ENCODE assay signal across 23 cellular contexts in genomic region chr19:1654178-1654792, GRCh38. TPM values are rescaled to one million over a fixed set of nuclear protein-coding genes. Genes with fewer than 3 reads are reported as not detected.
DNase-seq lines count a peak whose midpoint lies in the region; ATAC-seq, FAIRE-seq and TF ChIP-seq lines count a peak whose summit lies in the region.
"Had no signal": no experiment of that assay in that cellular context is flagged by ENCODE, and none has a peak within 500 bp of the region (broad histone marks: within the 10 kb centered on the region; RNA-seq: fewer than 3 reads in every experiment).

No MANE protein-coding gene starts in this region.

- no peaks in the 10 kb centered on the region for H3K27me3 ChIP-seq in H9 (ENCODE audit: insufficient read depth, low read length)
- no peaks in the 10 kb centered on the region for H3K27me3 ChIP-seq in astrocyte (ENCODE audit: insufficient read depth, low read length)
- peaks cover 0 to 20% (median 0%) of the 10 kb centered on the region in 3 experiments for H3K27me3 ChIP-seq in neuronal stem cell (ENCODE audit: control insufficient read depth in 3 of 3, insufficient read depth in 3 of 3, low read depth in 1 of 3, low read length in 3 of 3)
- H3K27me3 ChIP-seq: gastrocnemius medialis, right atrium auricular region, upper lobe of left lung had no signal

- H3K14ac ChIP-seq in H9 (ENCODE audit: insufficient read depth, low read length) (no peak overlapping the region), neuronal stem cell (ENCODE audit: low read length) (no peak overlapping the region)

- H3K4me1 ChIP-seq in H9 (ENCODE audit: insufficient read depth, low read length): no peaks in the 10 kb centered on the region
- peaks cover 3% of the 10 kb centered on the region for H3K4me1 ChIP-seq in astrocyte (ENCODE audit: insufficient read depth, low read length)
- peaks cover 4 to 7% of the 10 kb centered on the region in 2 donors for H3K4me1 ChIP-seq in neuronal stem cell (ENCODE audit: control insufficient read depth in 2 of 2, insufficient read depth in 1 of 2, low read depth in 1 of 2, low read length in 2 of 2)
- H3K4me1 ChIP-seq: HAP-1 had no signal

- H3K36me3 Mint-ChIP-seq in H9 (ENCODE audit: insufficient read depth in 1 of 3, low read depth in 3 of 3): peaks cover 8 to 17% (median 9%) of the 10 kb centered on the region in 3 experiments
- H3K36me3 Mint-ChIP-seq in astrocyte (ENCODE audit: low read depth, unreplicated experiment): no peaks in the 10 kb centered on the region
- H3K36me3 Mint-ChIP-seq: activated naive CD8-positive, alpha-beta T cell had no signal

- H3K27me3 Mint-ChIP-seq in H9 (ENCODE audit: low read depth) (peaks cover 18% of the 10 kb centered on the region), astrocyte (ENCODE audit: low read depth, unreplicated experiment) (peaks cover 14% of the 10 kb centered on the region)
- H3K27me3 Mint-ChIP-seq: activated naive CD8-positive, alpha-beta T cell had no signal

- WGBS in H9 (ENCODE audit: extremely low coverage, insufficient read length, low lambda C conversion rate): no CpG with 5 or more reads among the region's 18 CpGs
- WGBS in neuronal stem cell (ENCODE audit: extremely low coverage in 2 of 2, insufficient read length in 2 of 2, insufficient replicate concordance in 1 of 2), 2 donors: no CpG with 5 or more reads among the region's 18 CpGs

- no peak overlapping the region for H2BK20ac ChIP-seq in H9 (ENCODE audit: low read depth, low read length, poor library complexity, severe bottlenecking)

- no peak overlapping the region for H3K18ac ChIP-seq in H9 (ENCODE audit: insufficient read length, low read depth, low read length)
- peak overlapping the region; percentile 48 for H3K18ac ChIP-seq in neuronal stem cell (ENCODE audit: low read length)

- no peak overlapping the region for H4K5ac ChIP-seq in H9 (ENCODE audit: insufficient read length, low read depth, low read length)

- H3K36me3 ChIP-seq in astrocyte (ENCODE audit: insufficient read depth, low read length): no peaks in the 10 kb centered on the region
- peaks cover 7 to 11% of the 10 kb centered on the region in 2 donors for H3K36me3 ChIP-seq in neuronal stem cell (replicated peaks in 1 of 2; ENCODE audit: control insufficient read depth in 2 of 2, insufficient read depth in 2 of 2, low read length in 2 of 2)
- H3K36me3 ChIP-seq: gastrocnemius medialis, right atrium auricular region had no signal

- no peak overlapping the region for H3K4ac ChIP-seq in H9 (ENCODE audit: low read depth, low read length)
- no peak overlapping the region for H3K4ac ChIP-seq in neuronal stem cell (ENCODE audit: low read length)

- H3K4me2 ChIP-seq in H9 (ENCODE audit: insufficient read depth, insufficient read length, low read length): no peak overlapping the region
- no peak overlapping the region for H3K4me2 ChIP-seq in astrocyte (ENCODE audit: low read length)
- no peak overlapping the region for H3K4me2 ChIP-seq in neuronal stem cell (ENCODE audit: insufficient read depth, low read length, poor library complexity, severe bottlenecking)

- no peak for ATAC-seq in GM18870 (IDR thresholded peaks at IDR 0.05; ENCODE audit: unreplicated experiment)
- ATAC-seq: gastrocnemius medialis, left colon had no signal

- peaks cover 0 to 2% of the 10 kb centered on the region in 2 experiments; a peak in 2 of 5 replicates for H3K9me3 Mint-ChIP-seq in H9
- no peaks in the 10 kb centered on the region for H3K9me3 Mint-ChIP-seq in astrocyte (ENCODE audit: unreplicated experiment)

- no peak overlapping the region for H3K23ac ChIP-seq in H9 (ENCODE audit: insufficient read length, low read depth, low read length)
- H3K23ac ChIP-seq in neuronal stem cell (ENCODE audit: low read depth, low read length, poor library complexity): peak overlapping the region; percentile 52

- no peak overlapping the region for H2BK12ac ChIP-seq in H9 (ENCODE audit: insufficient read length, low read depth, low read length)
- H2BK12ac ChIP-seq in neuronal stem cell (ENCODE audit: low read length): no peak overlapping the region

- peaks cover 13 to 31% of the 10 kb centered on the region in 2 experiments for H3K4me1 Mint-ChIP-seq in H9
- no peaks in the 10 kb centered on the region for H3K4me1 Mint-ChIP-seq in astrocyte (ENCODE audit: low read depth, unreplicated experiment)

- no peak overlapping the region for H2BK120ac ChIP-seq in H9 (ENCODE audit: low read depth, low read length, poor library complexity, severe bottlenecking)
- no peak overlapping the region for H2BK120ac ChIP-seq in neuronal stem cell (ENCODE audit: low read depth, low read length)

- TF ChIP-seq CTCF in H9 (conservative IDR thresholded peaks at IDR 0.05): no peak
- no peak for TF ChIP-seq CTCF in astrocyte (IDR thresholded peaks at IDR 0.05; ENCODE audit: insufficient read depth, low read depth, low read length)

- no peak overlapping the region for H2BK15ac ChIP-seq in H9 (ENCODE audit: low read depth, low read length)
- H2BK15ac ChIP-seq in neuronal stem cell (ENCODE audit: low read length): peak overlapping the region; percentile 89

- H4K8ac ChIP-seq in H9 (replicated peaks; ENCODE audit: insufficient read length, low read depth, low read length) (no peak overlapping the region), neuronal stem cell (ENCODE audit: low read depth, low read length) (no peak overlapping the region)

- H4K91ac ChIP-seq in H9 (ENCODE audit: insufficient read length, low read depth, low read length): no peak overlapping the region
- no peak overlapping the region for H4K91ac ChIP-seq in neuronal stem cell (ENCODE audit: low read depth, low read length, poor library complexity)

- H3K4me3 ChIP-seq in astrocyte (ENCODE audit: insufficient read depth, low read depth, low read length) (no peak overlapping the region), neuronal stem cell (ENCODE audit: low read length in 2 of 2) (no peak overlapping the region)

- H2BK5ac ChIP-seq in H9 (ENCODE audit: insufficient read length, low read length) (no peak overlapping the region), neuronal stem cell (ENCODE audit: low read length) (no peak overlapping the region)

- no peak overlapping the region for H3K9ac ChIP-seq in H9 (ENCODE audit: extremely low read depth, insufficient read length, low read length)
- no peak overlapping the region for H3K9ac ChIP-seq in astrocyte (ENCODE audit: low read length)
- H3K9ac ChIP-seq in neuronal stem cell (ENCODE audit: low read depth, low read length, poor library complexity): no peak overlapping the region

- H3K27ac ChIP-seq in H9 (ENCODE audit: insufficient read length, low read depth, low read length) (no peak overlapping the region), astrocyte (ENCODE audit: low read depth, low read length) (no peak overlapping the region), neuronal stem cell (replicated peaks; ENCODE audit: low read length) (no peak overlapping the region)

- no peak overlapping the region for H2AFZ ChIP-seq in H9 (ENCODE audit: low read length)
- no peak overlapping the region for H2AFZ ChIP-seq in astrocyte (ENCODE audit: low read depth, low read length)
- H2AFZ ChIP-seq in neuronal stem cell (ENCODE audit: low read length): no peak overlapping the region

- H4K20me1 ChIP-seq in H9 (ENCODE audit: control insufficient read depth, insufficient read depth, insufficient read length) (no peaks in the 10 kb centered on the region), astrocyte (ENCODE audit: insufficient read depth, low read length) (peaks cover 21% of the 10 kb centered on the region)

- no peak overlapping the region for H3T11ph ChIP-seq in H9 (ENCODE audit: low read length)

- H2AK5ac ChIP-seq in H9 (ENCODE audit: insufficient read length, low read length) (no peak overlapping the region), neuronal stem cell (ENCODE audit: low read depth, low read length) (peak overlapping the region; percentile 88)

- H3K4me3 Mint-ChIP-seq in H9 (peak overlapping the region; percentile 48 to 74; a peak in 4 of 5 replicates), astrocyte (ENCODE audit: unreplicated experiment) (peak overlapping the region; percentile 60)
- H3K4me3 Mint-ChIP-seq: activated naive CD8-positive, alpha-beta T cell had no signal

- peaks cover 9% of the 10 kb centered on the region for H3K23me2 ChIP-seq in H9 (ENCODE audit: insufficient read length, low read depth, low read length, poor library complexity, severe bottlenecking)

- H3K56ac ChIP-seq in H9 (ENCODE audit: insufficient read length, low read depth, low read length): no peak overlapping the region

- peak; percentile 16 for DNase-seq in activated CD8-positive, alpha-beta memory T cell treated with anti-CD3 and anti-CD28 coated beads, Interleukin-2, amount 50 U/mL, for 4 hours
- DNase-seq in activated CD8-positive, alpha-beta memory T cell treated with anti-CD3 and anti-CD28 coated beads for 24 hours: no peak
- no peak for DNase-seq in H9
- DNase-seq in astrocyte (ENCODE audit: low read depth): no peak
- no peak for DNase-seq in neuronal stem cell (ENCODE audit: low spot score)
- no peak for DNase-seq in HCEC 1CT
- DNase-seq in NCI-H2227 treated with DMSO at 0.1 percent for 48 hours (lab: John Stamatoyannopoulos, UW): no peak
- DNase-seq: dermis blood vessel endothelial cell, erythroblast, gastrocnemius medialis, Karpas-422, left colon, NCI-H1048, NCI-H526, nucleus accumbens, Right ventricle myocardium superior, stomach had no signal

- no peak for FAIRE-seq in astrocyte (lab: Jason Lieb, UNC)
- FAIRE-seq: bronchial epithelial cell had no signal

- peaks cover 3% of the 10 kb centered on the region for H3K79me1 ChIP-seq in H9 (ENCODE audit: insufficient read depth, low read depth, low read length, poor library complexity, severe bottlenecking)
- peaks cover 5% of the 10 kb centered on the region for H3K79me1 ChIP-seq in neuronal stem cell (ENCODE audit: low read depth, low read length)

- no peak overlapping the region for H3K27ac Mint-ChIP-seq in H9
- no peak overlapping the region for H3K27ac Mint-ChIP-seq in astrocyte (ENCODE audit: unreplicated experiment)
- H3K27ac Mint-ChIP-seq: activated naive CD8-positive, alpha-beta T cell had no signal

- H3K79me2 ChIP-seq in H9 (ENCODE audit: insufficient read depth, low read length) (peaks cover 9% of the 10 kb centered on the region; the same call in 1 of the 2 replicates), astrocyte (ENCODE audit: insufficient read depth, low read length) (peaks cover 26% of the 10 kb centered on the region)

- no peaks in the 10 kb centered on the region for H3K9me3 ChIP-seq in H9 (ENCODE audit: control insufficient read depth, low read depth, low read length)
- H3K9me3 ChIP-seq in astrocyte (ENCODE audit: insufficient read depth, low read depth, low read length): no peaks in the 10 kb centered on the region
- no peaks in the 10 kb centered on the region for H3K9me3 ChIP-seq in neuronal stem cell (replicated peaks in 1 of 2; ENCODE audit: control insufficient read depth in 2 of 2, insufficient read depth in 1 of 2, low read depth in 1 of 2, low read length in 2 of 2)
- H3K9me3 ChIP-seq: gastrocnemius medialis, HAP-1, right atrium auricular region, stomach, upper lobe of left lung had no signal

RNA-seq across cellular contexts. Expression of gene TCF3, which starts 1.9 kb away (rescaled TPM):
- total RNA-seq in H9 (2021): 304 TPM in 2 replicates
- 156 and 173 TPM in 2 replicates for total RNA-seq in astrocyte
- 333 TPM for polyA plus RNA-seq in neuronal stem cell (2013, experiment 1 of 2)
- 334 TPM for polyA plus RNA-seq in neuronal stem cell (2013, experiment 2 of 2)

RNA-seq across cellular contexts. Expression of gene UQCR11, which starts 49.0 kb away (rescaled TPM):
- total RNA-seq in H9 (2021): 166 and 174 TPM in 2 replicates
- 255 and 257 TPM in 2 replicates for total RNA-seq in astrocyte
- 160 TPM for polyA plus RNA-seq in neuronal stem cell (2013, experiment 1 of 2)
- 160 TPM for polyA plus RNA-seq in neuronal stem cell (2013, experiment 2 of 2)
